Comparison of ENCODE assay signal across 1 cellular context in the genomic region with DNA sequence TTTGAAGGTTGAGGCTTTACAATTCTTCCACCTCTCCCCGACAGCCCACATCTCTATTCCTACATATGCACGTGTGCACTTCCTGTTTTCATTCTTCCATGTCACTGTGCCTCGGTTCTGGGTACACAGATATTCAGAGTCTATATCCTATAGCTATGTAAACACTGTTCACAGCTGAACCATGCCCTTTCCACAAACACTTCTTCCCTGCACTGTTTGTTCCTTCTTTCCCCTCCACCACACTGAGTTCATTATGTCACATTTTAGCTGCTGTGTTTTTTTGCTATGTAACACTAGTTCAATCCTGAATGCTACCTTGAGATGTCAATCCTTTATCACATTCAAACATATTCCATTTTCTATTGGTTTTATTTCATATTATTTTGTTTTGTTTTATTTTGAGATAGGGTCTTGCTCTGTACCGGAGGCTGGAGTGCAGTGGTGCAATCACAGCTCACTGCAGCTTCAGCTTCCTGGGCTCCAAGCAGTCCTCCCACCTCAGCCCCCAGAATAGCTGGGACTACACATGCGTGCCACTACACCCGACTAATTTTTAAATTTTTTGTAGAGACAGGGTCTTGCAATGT.
TF ChIP-seq lines count a peak whose summit lies in the region.

No MANE protein-coding gene starts in this region.

TF ChIP-seq in K562, 482 proteins besides CTCF, POLR2A, EP300 and RAD21 (continues in another document):
- TF ChIP-seq, protein P1, sequence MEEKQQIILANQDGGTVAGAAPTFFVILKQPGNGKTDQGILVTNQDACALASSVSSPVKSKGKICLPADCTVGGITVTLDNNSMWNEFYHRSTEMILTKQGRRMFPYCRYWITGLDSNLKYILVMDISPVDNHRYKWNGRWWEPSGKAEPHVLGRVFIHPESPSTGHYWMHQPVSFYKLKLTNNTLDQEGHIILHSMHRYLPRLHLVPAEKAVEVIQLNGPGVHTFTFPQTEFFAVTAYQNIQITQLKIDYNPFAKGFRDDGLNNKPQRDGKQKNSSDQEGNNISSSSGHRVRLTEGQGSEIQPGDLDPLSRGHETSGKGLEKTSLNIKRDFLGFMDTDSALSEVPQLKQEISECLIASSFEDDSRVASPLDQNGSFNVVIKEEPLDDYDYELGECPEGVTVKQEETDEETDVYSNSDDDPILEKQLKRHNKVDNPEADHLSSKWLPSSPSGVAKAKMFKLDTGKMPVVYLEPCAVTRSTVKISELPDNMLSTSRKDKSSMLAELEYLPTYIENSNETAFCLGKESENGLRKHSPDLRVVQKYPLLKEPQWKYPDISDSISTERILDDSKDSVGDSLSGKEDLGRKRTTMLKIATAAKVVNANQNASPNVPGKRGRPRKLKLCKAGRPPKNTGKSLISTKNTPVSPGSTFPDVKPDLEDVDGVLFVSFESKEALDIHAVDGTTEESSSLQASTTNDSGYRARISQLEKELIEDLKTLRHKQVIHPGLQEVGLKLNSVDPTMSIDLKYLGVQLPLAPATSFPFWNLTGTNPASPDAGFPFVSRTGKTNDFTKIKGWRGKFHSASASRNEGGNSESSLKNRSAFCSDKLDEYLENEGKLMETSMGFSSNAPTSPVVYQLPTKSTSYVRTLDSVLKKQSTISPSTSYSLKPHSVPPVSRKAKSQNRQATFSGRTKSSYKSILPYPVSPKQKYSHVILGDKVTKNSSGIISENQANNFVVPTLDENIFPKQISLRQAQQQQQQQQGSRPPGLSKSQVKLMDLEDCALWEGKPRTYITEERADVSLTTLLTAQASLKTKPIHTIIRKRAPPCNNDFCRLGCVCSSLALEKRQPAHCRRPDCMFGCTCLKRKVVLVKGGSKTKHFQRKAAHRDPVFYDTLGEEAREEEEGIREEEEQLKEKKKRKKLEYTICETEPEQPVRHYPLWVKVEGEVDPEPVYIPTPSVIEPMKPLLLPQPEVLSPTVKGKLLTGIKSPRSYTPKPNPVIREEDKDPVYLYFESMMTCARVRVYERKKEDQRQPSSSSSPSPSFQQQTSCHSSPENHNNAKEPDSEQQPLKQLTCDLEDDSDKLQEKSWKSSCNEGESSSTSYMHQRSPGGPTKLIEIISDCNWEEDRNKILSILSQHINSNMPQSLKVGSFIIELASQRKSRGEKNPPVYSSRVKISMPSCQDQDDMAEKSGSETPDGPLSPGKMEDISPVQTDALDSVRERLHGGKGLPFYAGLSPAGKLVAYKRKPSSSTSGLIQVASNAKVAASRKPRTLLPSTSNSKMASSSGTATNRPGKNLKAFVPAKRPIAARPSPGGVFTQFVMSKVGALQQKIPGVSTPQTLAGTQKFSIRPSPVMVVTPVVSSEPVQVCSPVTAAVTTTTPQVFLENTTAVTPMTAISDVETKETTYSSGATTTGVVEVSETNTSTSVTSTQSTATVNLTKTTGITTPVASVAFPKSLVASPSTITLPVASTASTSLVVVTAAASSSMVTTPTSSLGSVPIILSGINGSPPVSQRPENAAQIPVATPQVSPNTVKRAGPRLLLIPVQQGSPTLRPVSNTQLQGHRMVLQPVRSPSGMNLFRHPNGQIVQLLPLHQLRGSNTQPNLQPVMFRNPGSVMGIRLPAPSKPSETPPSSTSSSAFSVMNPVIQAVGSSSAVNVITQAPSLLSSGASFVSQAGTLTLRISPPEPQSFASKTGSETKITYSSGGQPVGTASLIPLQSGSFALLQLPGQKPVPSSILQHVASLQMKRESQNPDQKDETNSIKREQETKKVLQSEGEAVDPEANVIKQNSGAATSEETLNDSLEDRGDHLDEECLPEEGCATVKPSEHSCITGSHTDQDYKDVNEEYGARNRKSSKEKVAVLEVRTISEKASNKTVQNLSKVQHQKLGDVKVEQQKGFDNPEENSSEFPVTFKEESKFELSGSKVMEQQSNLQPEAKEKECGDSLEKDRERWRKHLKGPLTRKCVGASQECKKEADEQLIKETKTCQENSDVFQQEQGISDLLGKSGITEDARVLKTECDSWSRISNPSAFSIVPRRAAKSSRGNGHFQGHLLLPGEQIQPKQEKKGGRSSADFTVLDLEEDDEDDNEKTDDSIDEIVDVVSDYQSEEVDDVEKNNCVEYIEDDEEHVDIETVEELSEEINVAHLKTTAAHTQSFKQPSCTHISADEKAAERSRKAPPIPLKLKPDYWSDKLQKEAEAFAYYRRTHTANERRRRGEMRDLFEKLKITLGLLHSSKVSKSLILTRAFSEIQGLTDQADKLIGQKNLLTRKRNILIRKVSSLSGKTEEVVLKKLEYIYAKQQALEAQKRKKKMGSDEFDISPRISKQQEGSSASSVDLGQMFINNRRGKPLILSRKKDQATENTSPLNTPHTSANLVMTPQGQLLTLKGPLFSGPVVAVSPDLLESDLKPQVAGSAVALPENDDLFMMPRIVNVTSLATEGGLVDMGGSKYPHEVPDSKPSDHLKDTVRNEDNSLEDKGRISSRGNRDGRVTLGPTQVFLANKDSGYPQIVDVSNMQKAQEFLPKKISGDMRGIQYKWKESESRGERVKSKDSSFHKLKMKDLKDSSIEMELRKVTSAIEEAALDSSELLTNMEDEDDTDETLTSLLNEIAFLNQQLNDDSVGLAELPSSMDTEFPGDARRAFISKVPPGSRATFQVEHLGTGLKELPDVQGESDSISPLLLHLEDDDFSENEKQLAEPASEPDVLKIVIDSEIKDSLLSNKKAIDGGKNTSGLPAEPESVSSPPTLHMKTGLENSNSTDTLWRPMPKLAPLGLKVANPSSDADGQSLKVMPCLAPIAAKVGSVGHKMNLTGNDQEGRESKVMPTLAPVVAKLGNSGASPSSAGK (IDR thresholded peaks at IDR 0.05): peak; percentile 52
- peak; percentile 76 for TF ChIP-seq BHLHE40 (IDR thresholded peaks at IDR 0.05; ENCODE audit: low read length)
- TF ChIP-seq ELF4 (CRISPR knock-in tag; IDR thresholded peaks at IDR 0.05): peak; percentile 41; the same call in 1 of the 2 replicates
- 0 out of 2 replicates have a peak, but pooled peaks have one; percentile 22 for TF ChIP-seq ARID1B (IDR thresholded peaks at IDR 0.05)
- TF ChIP-seq, protein P2, sequence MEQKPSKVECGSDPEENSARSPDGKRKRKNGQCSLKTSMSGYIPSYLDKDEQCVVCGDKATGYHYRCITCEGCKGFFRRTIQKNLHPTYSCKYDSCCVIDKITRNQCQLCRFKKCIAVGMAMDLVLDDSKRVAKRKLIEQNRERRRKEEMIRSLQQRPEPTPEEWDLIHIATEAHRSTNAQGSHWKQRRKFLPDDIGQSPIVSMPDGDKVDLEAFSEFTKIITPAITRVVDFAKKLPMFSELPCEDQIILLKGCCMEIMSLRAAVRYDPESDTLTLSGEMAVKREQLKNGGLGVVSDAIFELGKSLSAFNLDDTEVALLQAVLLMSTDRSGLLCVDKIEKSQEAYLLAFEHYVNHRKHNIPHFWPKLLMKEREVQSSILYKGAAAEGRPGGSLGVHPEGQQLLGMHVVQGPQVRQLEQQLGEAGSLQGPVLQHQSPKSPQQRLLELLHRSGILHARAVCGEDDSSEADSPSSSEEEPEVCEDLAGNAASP (IDR thresholded peaks at IDR 0.05): no peak
- 0 out of 2 replicates have a peak, but pooled peaks have one; percentile 43 for TF ChIP-seq ZNF766 (CRISPR knock-in tag; conservative IDR thresholded peaks at IDR 0.05)
- TF ChIP-seq ERF (CRISPR knock-in tag; IDR thresholded peaks at IDR 0.05): no peak
- TF ChIP-seq, protein P3, sequence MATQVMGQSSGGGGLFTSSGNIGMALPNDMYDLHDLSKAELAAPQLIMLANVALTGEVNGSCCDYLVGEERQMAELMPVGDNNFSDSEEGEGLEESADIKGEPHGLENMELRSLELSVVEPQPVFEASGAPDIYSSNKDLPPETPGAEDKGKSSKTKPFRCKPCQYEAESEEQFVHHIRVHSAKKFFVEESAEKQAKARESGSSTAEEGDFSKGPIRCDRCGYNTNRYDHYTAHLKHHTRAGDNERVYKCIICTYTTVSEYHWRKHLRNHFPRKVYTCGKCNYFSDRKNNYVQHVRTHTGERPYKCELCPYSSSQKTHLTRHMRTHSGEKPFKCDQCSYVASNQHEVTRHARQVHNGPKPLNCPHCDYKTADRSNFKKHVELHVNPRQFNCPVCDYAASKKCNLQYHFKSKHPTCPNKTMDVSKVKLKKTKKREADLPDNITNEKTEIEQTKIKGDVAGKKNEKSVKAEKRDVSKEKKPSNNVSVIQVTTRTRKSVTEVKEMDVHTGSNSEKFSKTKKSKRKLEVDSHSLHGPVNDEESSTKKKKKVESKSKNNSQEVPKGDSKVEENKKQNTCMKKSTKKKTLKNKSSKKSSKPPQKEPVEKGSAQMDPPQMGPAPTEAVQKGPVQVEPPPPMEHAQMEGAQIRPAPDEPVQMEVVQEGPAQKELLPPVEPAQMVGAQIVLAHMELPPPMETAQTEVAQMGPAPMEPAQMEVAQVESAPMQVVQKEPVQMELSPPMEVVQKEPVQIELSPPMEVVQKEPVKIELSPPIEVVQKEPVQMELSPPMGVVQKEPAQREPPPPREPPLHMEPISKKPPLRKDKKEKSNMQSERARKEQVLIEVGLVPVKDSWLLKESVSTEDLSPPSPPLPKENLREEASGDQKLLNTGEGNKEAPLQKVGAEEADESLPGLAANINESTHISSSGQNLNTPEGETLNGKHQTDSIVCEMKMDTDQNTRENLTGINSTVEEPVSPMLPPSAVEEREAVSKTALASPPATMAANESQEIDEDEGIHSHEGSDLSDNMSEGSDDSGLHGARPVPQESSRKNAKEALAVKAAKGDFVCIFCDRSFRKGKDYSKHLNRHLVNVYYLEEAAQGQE (CRISPR knock-in tag; IDR thresholded peaks at IDR 0.05; ENCODE audit: low read depth): no peak
- peak in 1 of 2 experiments; percentile 32 for TF ChIP-seq AFF1 (IDR thresholded peaks at IDR 0.05; ENCODE audit: low read depth in 1 of 2, partially characterized antibody in 2 of 2)
- TF ChIP-seq SMARCE1 (IDR thresholded peaks at IDR 0.05): peak; percentile 57; the same call in 1 of the 2 replicates
- no peak for TF ChIP-seq RREB1 (CRISPR knock-in tag; IDR thresholded peaks at IDR 0.05)
- no peak for TF ChIP-seq EGR1 (conservative IDR thresholded peaks at IDR 0.05)
- TF ChIP-seq CTBP1 (IDR thresholded peaks at IDR 0.05; ENCODE audit: borderline replicate concordance): peak; percentile 13; the same call in 1 of the 2 replicates
- TF ChIP-seq ZBTB5 (IDR thresholded peaks at IDR 0.05): no peak
